In genomic region chr19:16418597-16418962, GRCh38 we compare ENCODE assay signal across 15 cellular contexts. TPM values are rescaled to one million over a fixed set of nuclear protein-coding genes. Genes with fewer than 3 reads are reported as not detected.
DNase-seq lines count a peak whose midpoint lies in the region; ATAC-seq, FAIRE-seq and TF ChIP-seq lines count a peak whose summit lies in the region.
"Had no signal": no experiment of that assay in that cellular context is flagged by ENCODE, and none has a peak within 500 bp of the region (broad histone marks: within the 10 kb centered on the region; RNA-seq: fewer than 3 reads in every experiment).

No MANE protein-coding gene starts in this region.

- H3K79me2 ChIP-seq in H1 (ENCODE audit: control insufficient read depth in 1 of 2, insufficient read depth in 2 of 2, low read length in 2 of 2), result no peaks in the 10 kb centered on the region
- no peaks in the 10 kb centered on the region for H3K79me2 ChIP-seq in osteoblast (ENCODE audit: insufficient read depth, low read length)

- no peak for TF ChIP-seq RAD21 in H1 (IDR thresholded peaks at IDR 0.05 in 1 of 2, conservative IDR thresholded peaks at IDR 0.05 in 1 of 2; ENCODE audit: low read depth in 2 of 2, low read length in 2 of 2)

- H3K9me3 Mint-ChIP-seq in activated CD4-positive, alpha-beta T cell treated with anti-CD3 and anti-CD28 coated beads, Interleukin-2, amount 10 ng/mL, durations not matched to agents 7 days and 5 days, result no peaks in the 10 kb centered on the region

- CTCF ChIA-PET in activated CD4-positive, alpha-beta T cell treated with anti-CD3 and anti-CD28 coated beads, Interleukin-2, amount 10 ng/mL, durations not matched to agents 7 days and 5 days (lab: Charles Lee), result interaction anchor here (0.6 to 1.2 kb wide), 4 partner anchors 10 to 212 kb away, joined by 3 read pairs; no protein-coding TSS in a partner anchor
- CTCF ChIA-PET in HEK293 (lab: Yijun Ruan, JAX) (interaction anchor here (0.6 to 5.4 kb wide), 11 partner anchors 9 to 238 kb away, joined by 3 to 42 read pairs (median 5); partner anchors contain the start of genes C19orf44 and CALR3), H1 (lab: Charles Lee; ENCODE audit: partially characterized antibody) (interaction anchor here (0.8 to 4.3 kb wide), 11 partner anchors 11 to 171 kb away, joined by 3 to 33 read pairs (median 4); no protein-coding TSS in a partner anchor)

- peaks cover 28% of the 10 kb centered on the region for H3K36me3 Mint-ChIP-seq in activated CD4-positive, alpha-beta T cell treated with anti-CD3 and anti-CD28 coated beads, Interleukin-2, amount 10 ng/mL, durations not matched to agents 7 days and 5 days (ENCODE audit: low read depth)

- H2AFZ ChIP-seq in H1 (ENCODE audit: low read length) (no peak overlapping the region), osteoblast (ENCODE audit: low read length) (no peak overlapping the region)

- no peaks in the 10 kb centered on the region for H3K79me1 ChIP-seq in H1 (ENCODE audit: low read depth, low read length)

- no peak overlapping the region for H2BK15ac ChIP-seq in H1 (ENCODE audit: low read length)

- no peak overlapping the region for H3K27ac ChIP-seq in HEK293 (ENCODE audit: extremely low read depth, low read depth, low read length)
- no peak overlapping the region for H3K27ac ChIP-seq in H1 (ENCODE audit: low read depth, low read length)
- no peak overlapping the region for H3K27ac ChIP-seq in osteoblast (ENCODE audit: low read depth, low read length)
- H3K27ac ChIP-seq: A549 had no signal

- no peaks in the 10 kb centered on the region for H3K27me3 Mint-ChIP-seq in activated CD4-positive, alpha-beta T cell treated with anti-CD3 and anti-CD28 coated beads, Interleukin-2, amount 10 ng/mL, durations not matched to agents 7 days and 5 days

- no peak overlapping the region for H2BK20ac ChIP-seq in H1 (ENCODE audit: low read length)

- peak overlapping the region; percentile 69 for H3K27ac Mint-ChIP-seq in activated CD4-positive, alpha-beta T cell treated with anti-CD3 and anti-CD28 coated beads, Interleukin-2, amount 10 ng/mL, durations not matched to agents 7 days and 5 days

- no peak overlapping the region for H3K4ac ChIP-seq in H1 (replicated peaks; ENCODE audit: insufficient read length, low read depth, low read length)

- POLR2A ChIA-PET in activated CD4-positive, alpha-beta T cell treated with anti-CD3 and anti-CD28 coated beads, Interleukin-2, amount 10 ng/mL, durations not matched to agents 7 days and 5 days (lab: Charles Lee), result interaction anchor here (0.6 kb wide), 1 partner anchor 263 kb away, joined by 8 read pairs; no protein-coding TSS in a partner anchor
- POLR2A ChIA-PET in HEK293 (lab: Yijun Ruan, JAX) (interaction anchor here (0.5 kb wide), 1 partner anchor 266 kb away, joined by 3 read pairs; no protein-coding TSS in a partner anchor), H1 (lab: Charles Lee; ENCODE audit: partially characterized antibody) (interaction anchor here (0.6 to 1.5 kb wide), 2 partner anchors 10 to 407 kb away, joined by 3 read pairs; no protein-coding TSS in a partner anchor)

- no peak overlapping the region for H2BK120ac ChIP-seq in H1 (replicated peaks; ENCODE audit: low read depth, low read length)

- peaks cover 0 to 11% of the 10 kb centered on the region in 2 experiments for H4K20me1 ChIP-seq in H1 (replicated peaks in 1 of 2; ENCODE audit: control insufficient read depth in 1 of 2, insufficient read depth in 2 of 2, low read length in 2 of 2)
- peaks cover 13% of the 10 kb centered on the region for H4K20me1 ChIP-seq in osteoblast (ENCODE audit: insufficient read depth, low read length)

- H2BK5ac ChIP-seq in H1 (ENCODE audit: low read depth, low read length), result no peak overlapping the region

- no peak overlapping the region for H4K8ac ChIP-seq in H1 (ENCODE audit: extremely low read depth, insufficient read depth, low read length)

- H3K18ac ChIP-seq in H1 (ENCODE audit: extremely low read depth, low read length), result no peak overlapping the region

- H2BK12ac ChIP-seq in H1 (ENCODE audit: low read depth, low read length), result no peak overlapping the region

- TF ChIP-seq EP300 in H1 (IDR thresholded peaks at IDR 0.05; ENCODE audit: borderline replicate concordance in 1 of 2, low read depth in 2 of 2, low read length in 2 of 2), result no peak

- ATAC-seq in HG03354 (IDR thresholded peaks at IDR 0.05; ENCODE audit: poor library complexity, severe bottlenecking, unreplicated experiment) (no peak), GM18505 (IDR thresholded peaks at IDR 0.05; ENCODE audit: unreplicated experiment) (no peak)

- H3K14ac ChIP-seq in H1 (ENCODE audit: insufficient read length), result no peak overlapping the region

- TF ChIP-seq CTCF in HEK293 (tag by site-specific recombination; IDR thresholded peaks at IDR 0.05) (no peak), H1 (IDR thresholded peaks at IDR 0.05; ENCODE audit: control extremely low read depth in 1 of 3, insufficient read depth in 1 of 3, low read depth in 1 of 3, low read length in 3 of 3) (no peak), osteoblast (IDR thresholded peaks at IDR 0.05; ENCODE audit: extremely low read depth, low read depth, low read length) (no peak)

- H4K91ac ChIP-seq in H1 (replicated peaks; ENCODE audit: insufficient read length, low read length), result no peak overlapping the region

- no peak overlapping the region for H3K4me3 ChIP-seq in HEK293 (ENCODE audit: low read depth, low read length)
- H3K4me3 ChIP-seq in H1 (ENCODE audit: extremely low read depth in 1 of 4, insufficient read depth in 2 of 4, low read depth in 3 of 4, low read length in 4 of 4), result no peak overlapping the region
- H3K4me3 ChIP-seq in osteoblast (ENCODE audit: insufficient read depth, low read length), result no peak overlapping the region
- H3K4me3 ChIP-seq: A549, HAP-1, SJSA1 had no signal

- H3K36me3 ChIP-seq in HEK293 (ENCODE audit: control insufficient read depth in 2 of 2, insufficient read depth in 1 of 2, low read length in 2 of 2), result peaks cover 8 to 81% of the 10 kb centered on the region in 2 experiments; a peak in 2 of 3 replicates
- H3K36me3 ChIP-seq in H1 (ENCODE audit: control insufficient read depth in 2 of 4, insufficient read depth in 4 of 4, low read length in 3 of 4), result peaks cover 23 to 36% (median 32%) of the 10 kb centered on the region in 4 experiments
- peaks cover 54% of the 10 kb centered on the region for H3K36me3 ChIP-seq in osteoblast (ENCODE audit: insufficient read depth, low read length)

- H3K27me3 ChIP-seq in H1 (replicated peaks in 1 of 4; ENCODE audit: control insufficient read depth in 3 of 4, extremely low read depth in 1 of 4, insufficient read depth in 3 of 4, low read length in 3 of 4), result no peaks in the 10 kb centered on the region
- H3K27me3 ChIP-seq in osteoblast (ENCODE audit: insufficient read depth, low read length), result no peaks in the 10 kb centered on the region
- H3K27me3 ChIP-seq: SJSA1 had no signal

- TF ChIP-seq POLR2A in H1 (IDR thresholded peaks at IDR 0.05; ENCODE audit: control extremely low read depth in 1 of 2, low read depth in 2 of 2, low read length in 2 of 2) (no peak), GM18505 (IDR thresholded peaks at IDR 0.05; ENCODE audit: borderline replicate concordance, extremely low read depth, insufficient read depth, insufficient read length) (no peak)

- no peaks in the 10 kb centered on the region for H3K9me3 ChIP-seq in HEK293 (ENCODE audit: control insufficient read depth, insufficient read depth, low read depth, low read length)
- no peaks in the 10 kb centered on the region for H3K9me3 ChIP-seq in H1 (ENCODE audit: insufficient read depth in 2 of 2, low read depth in 1 of 2, low read length in 1 of 2)
- no peaks in the 10 kb centered on the region for H3K9me3 ChIP-seq in osteoblast (ENCODE audit: low read depth, low read length)
- H3K9me3 ChIP-seq: A549, HAP-1, SJSA1 had no signal

- H3K9ac ChIP-seq in H1 (replicated peaks in 1 of 4; ENCODE audit: extremely low read depth in 1 of 4, low read depth in 3 of 4, low read length in 3 of 4), result no peak overlapping the region; a peak in 1 of 7 replicates

- 92% methylated on average over 6 of the region's 6 CpGs; no CpG with 5 or more reads in 1 of the 2 experiments for WGBS in H1 (ENCODE audit: extremely low coverage in 1 of 2, insufficient coverage in 1 of 2, insufficient read length in 1 of 2, insufficient replicate concordance in 2 of 2, low coverage in 1 of 2, low lambda C conversion rate in 2 of 2, missing lambda C conversion rate in 1 of 2), 2 experiments

- H3K4me3 Mint-ChIP-seq in activated CD4-positive, alpha-beta T cell treated with anti-CD3 and anti-CD28 coated beads, Interleukin-2, amount 10 ng/mL, durations not matched to agents 7 days and 5 days, result no peak overlapping the region

- no peaks in the 10 kb centered on the region for H3K23me2 ChIP-seq in H1 (ENCODE audit: low read depth, low read length)

- DNase-seq in activated CD4-positive, alpha-beta T cell treated with anti-CD3 and anti-CD28 coated beads, Interleukin-2, amount 10 ng/mL, durations not matched to agents 7 days and 5 days, result no peak
- DNase-seq in activated CD4-positive, alpha-beta T cell treated with anti-CD3 and anti-CD28 coated beads for 1 hour, result no peak
- DNase-seq in H1 (ENCODE audit: low read depth in 1 of 2, low spot score in 2 of 2) (no peak), osteoblast (ENCODE audit: insufficient read length, low spot score, missing footprints) (peak; percentile 52), RPMI8226 (no peak)
- DNase-seq: C1 segment of cervical spinal cord, DMS153, NCI-H187 treated with DMSO at 0.1 percent for 48 hours, PC-3 had no signal

- H3K56ac ChIP-seq in H1 (replicated peaks; ENCODE audit: insufficient read length, low read depth, low read length), result no peak overlapping the region

- H2AK5ac ChIP-seq in H1 (ENCODE audit: low read depth, low read length), result no peak overlapping the region

- H3K4me2 ChIP-seq in H1 (ENCODE audit: insufficient read depth in 1 of 2, low read depth in 2 of 2, low read length in 2 of 2) (no peak overlapping the region), osteoblast (ENCODE audit: insufficient read depth, low read length) (no peak overlapping the region)
- H3K4me2 ChIP-seq: A549 had no signal

- H3K4me1 ChIP-seq in HEK293 (ENCODE audit: control insufficient read depth, insufficient read depth, low read length), result no peaks in the 10 kb centered on the region
- peaks cover 0 to 6% (median 0%) of the 10 kb centered on the region in 4 experiments; a peak in 2 of 7 replicates for H3K4me1 ChIP-seq in H1 (replicated peaks in 1 of 4; ENCODE audit: control insufficient read depth in 3 of 4, insufficient read depth in 4 of 4, low read length in 3 of 4)
- H3K4me1 ChIP-seq in osteoblast (ENCODE audit: insufficient read depth, low read length), result no peaks in the 10 kb centered on the region
- H3K4me1 ChIP-seq: A549, HAP-1 had no signal

- peaks cover 8% of the 10 kb centered on the region for H3K4me1 Mint-ChIP-seq in activated CD4-positive, alpha-beta T cell treated with anti-CD3 and anti-CD28 coated beads, Interleukin-2, amount 10 ng/mL, durations not matched to agents 7 days and 5 days

- H3K23ac ChIP-seq in H1 (ENCODE audit: insufficient read length), result no peak overlapping the region

- FAIRE-seq in H1 (lab: Jason Lieb, UNC), result no peak
- FAIRE-seq: A549 had no signal

- no peak overlapping the region for H4K5ac ChIP-seq in H1 (ENCODE audit: insufficient read length, low read depth, low read length)

RNA-seq across cellular contexts. Expression of gene EPS15L1, which starts 53.2 kb away (rescaled TPM):
- total RNA-seq in activated CD4-positive, alpha-beta T cell treated with anti-CD3 and anti-CD28 coated beads, Interleukin-2, amount 10 ng/mL, durations not matched to agents 7 days and 5 days, result 10 to 100 TPM; 33.3 to 39.1 TPM
- 36.6 and 37.2 TPM in 2 replicates for total RNA-seq in H1 (2021; fragmentation: NEBNext Ultra II Directional; extraction: Animal tissue kit (Norgen Biotek cat#: 25700))
- polyA plus RNA-seq in H1 (2011; rRNA removed), result 17.6 and 22.4 TPM in 2 replicates
- polyA plus RNA-seq in H1 (2011; cell fraction: cytosol; rRNA removed), result 15.2 TPM
- polyA plus RNA-seq in H1 (2011; cell fraction: nucleus; rRNA removed), result 31.3 TPM
- 29.7 to 35.7 TPM (median 31.8 TPM) in 4 replicates for polyA plus RNA-seq in H1 (2012, experiment 1 of 2)
- 13.3 TPM for polyA plus RNA-seq in H1 (2012, experiment 2 of 2)
- 18.0 TPM for polyA plus RNA-seq in H1 (2013, experiment 1 of 2)
- polyA plus RNA-seq in H1 (2013, experiment 2 of 2), result 17.5 TPM
- 19.7 and 27.4 TPM in 2 replicates for polyA minus RNA-seq in H1 (2011; rRNA and poly(A)+ RNA removed)
- polyA minus RNA-seq in H1 (2011; cell fraction: cytosol; rRNA and poly(A)+ RNA removed), result 28.3 TPM
- 32.3 TPM for polyA minus RNA-seq in H1 (2011; cell fraction: nucleus; rRNA and poly(A)+ RNA removed)
- total RNA-seq in osteoblast, result 13.8 and 15.2 TPM in 2 replicates
